In the genomic region with DNA sequence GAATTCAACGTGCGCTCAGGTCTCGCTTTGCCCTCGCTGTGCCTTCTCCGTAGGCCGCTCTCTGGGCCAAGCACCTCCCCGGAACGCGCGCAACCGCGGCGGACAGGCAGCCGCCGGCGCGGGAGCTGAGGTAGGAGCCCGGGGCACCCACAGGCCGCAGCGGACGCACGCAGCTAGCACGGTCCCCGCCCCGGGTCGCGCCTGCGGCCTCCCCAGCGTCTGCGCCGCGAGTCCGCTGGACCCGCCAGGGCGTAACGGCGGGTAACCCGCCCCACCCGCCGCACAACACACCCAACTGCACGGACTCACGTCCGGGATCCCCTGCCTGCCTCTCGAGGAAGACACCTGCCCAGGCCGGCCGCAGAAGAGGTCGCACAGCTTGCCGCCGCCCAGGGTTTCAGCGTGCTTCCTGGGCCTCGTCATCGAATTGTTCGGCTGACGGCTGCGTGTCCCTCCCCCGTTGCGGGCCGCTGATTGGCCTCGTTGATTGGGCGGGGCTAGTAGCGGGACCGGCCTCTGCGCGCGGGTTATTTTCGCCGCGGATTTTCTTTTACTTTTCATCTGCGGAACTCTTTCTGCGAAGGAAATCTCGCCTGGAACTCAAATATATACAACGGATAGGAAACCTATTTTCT, we compare ENCODE assay signal across 8 cellular contexts. TPM values are rescaled to one million over a fixed set of nuclear protein-coding genes. Genes with fewer than 3 reads are reported as not detected.
A peak's percentile ranks its signal among the peaks of the same experiment; 100 is the strongest.
DNase-seq lines count a peak whose midpoint lies in the region; ATAC-seq and TF ChIP-seq lines count a peak whose summit lies in the region.

A gene with protein sequence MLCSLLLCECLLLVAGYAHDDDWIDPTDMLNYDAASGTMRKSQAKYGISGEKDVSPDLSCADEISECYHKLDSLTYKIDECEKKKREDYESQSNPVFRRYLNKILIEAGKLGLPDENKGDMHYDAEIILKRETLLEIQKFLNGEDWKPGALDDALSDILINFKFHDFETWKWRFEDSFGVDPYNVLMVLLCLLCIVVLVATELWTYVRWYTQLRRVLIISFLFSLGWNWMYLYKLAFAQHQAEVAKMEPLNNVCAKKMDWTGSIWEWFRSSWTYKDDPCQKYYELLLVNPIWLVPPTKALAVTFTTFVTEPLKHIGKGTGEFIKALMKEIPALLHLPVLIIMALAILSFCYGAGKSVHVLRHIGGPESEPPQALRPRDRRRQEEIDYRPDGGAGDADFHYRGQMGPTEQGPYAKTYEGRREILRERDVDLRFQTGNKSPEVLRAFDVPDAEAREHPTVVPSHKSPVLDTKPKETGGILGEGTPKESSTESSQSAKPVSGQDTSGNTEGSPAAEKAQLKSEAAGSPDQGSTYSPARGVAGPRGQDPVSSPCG (minus strand): TSS at position 433 of the 635 bp plus-strand sequence. CDS start 13,047 bp downstream, outside the sequence.

- H3K4me3 ChIP-seq in esophagus (ENCODE audit: low read depth in 1 of 2, low read length in 2 of 2) (peak within 1 kb of the TSS; percentile 83 to 90), muscle layer of colon (ENCODE audit: low read depth in 1 of 2, low read length in 2 of 2) (peak within 1 kb of the TSS; percentile 69 to 92)

- H3K9me3 Mint-ChIP-seq in activated T-cell treated with anti-CD3 and anti-CD28 coated beads, Interleukin-2, amount 50 U/mL, for 4 hours: no peaks in the 10 kb centered on the region

- DNase-seq in DMS153 (lab: John Stamatoyannopoulos, UW) (peak; percentile 84), KBM-7 (peak; percentile 88)
- DNase-seq in activated T-cell treated with anti-CD3 and anti-CD28 coated beads, Interleukin-2, amount 50 U/mL, for 4 hours: peak; percentile 85
- DNase-seq in stimulated activated CD8-positive, alpha-beta memory T cell treated with anti-CD3 and anti-CD28 coated beads, Interleukin-7, amount 100 ng/mL, for 24 hours (ENCODE audit: low read depth): peak; percentile 84

- H3K27me3 Mint-ChIP-seq in activated T-cell treated with anti-CD3 and anti-CD28 coated beads, Interleukin-2, amount 50 U/mL, for 4 hours (ENCODE audit: low read depth): no peaks in the 10 kb centered on the region

- H3K4me3 Mint-ChIP-seq in activated T-cell treated with anti-CD3 and anti-CD28 coated beads, Interleukin-2, amount 50 U/mL, for 4 hours: peak within 1 kb of the TSS; percentile 86

- H3K4me1 Mint-ChIP-seq in activated T-cell treated with anti-CD3 and anti-CD28 coated beads, Interleukin-2, amount 50 U/mL, for 4 hours (ENCODE audit: low read depth): peaks cover 32% of the 10 kb centered on the region

- H3K27ac ChIP-seq in esophagus (ENCODE audit: low read depth in 2 of 2, low read length in 1 of 2) (peak within 1 kb of the TSS; percentile 99 to 100), muscle layer of colon (ENCODE audit: low read depth, low read length) (peak within 1 kb of the TSS; percentile 97)

- in situ Hi-C loops in KBM-7 (cut with MboI; ENCODE audit: low pct_unique_long_range_greater_than_20kb, low sequenced_read_pairs): no loop called here

- H3K27me3 ChIP-seq in esophagus (ENCODE audit: control insufficient read depth in 1 of 2, insufficient read depth in 2 of 2, low read length in 2 of 2) (no peaks in the 10 kb centered on the region), muscle layer of colon (ENCODE audit: control insufficient read depth in 1 of 2, insufficient read depth in 2 of 2, low read length in 2 of 2) (no peaks in the 10 kb centered on the region)

- H3K36me3 ChIP-seq in esophagus (ENCODE audit: control insufficient read depth in 2 of 2, insufficient read depth in 2 of 2, low read length in 1 of 2) (no peaks in the 10 kb centered on the region), muscle layer of colon (ENCODE audit: insufficient read depth, low read length) (peaks cover 4% of the 10 kb centered on the region)

- H3K4me1 ChIP-seq in esophagus (ENCODE audit: control insufficient read depth in 2 of 2, insufficient read depth in 2 of 2, low read length in 1 of 2): no peaks in the 10 kb centered on the region
- peaks cover 7% of the 10 kb centered on the region for H3K4me1 ChIP-seq in muscle layer of colon (ENCODE audit: insufficient read depth, low read length)

- ATAC-seq in GM21619 (IDR thresholded peaks at IDR 0.05; ENCODE audit: unreplicated experiment): peak; percentile 91
- ATAC-seq in activated T-cell treated with anti-CD3 and anti-CD28 coated beads, Interleukin-2, amount 50 U/mL, for 4 hours: peak; percentile 94 to 96

- H3K36me3 Mint-ChIP-seq in activated T-cell treated with anti-CD3 and anti-CD28 coated beads, Interleukin-2, amount 50 U/mL, for 4 hours (ENCODE audit: insufficient read depth): peaks cover 14% of the 10 kb centered on the region

- H3K9ac ChIP-seq in muscle layer of colon (ENCODE audit: low read length): peak within 1 kb of the TSS; percentile 80

- WGBS in esophagus, 2 donors: 0% methylated on average over 63 to 72 of the region's 72 CpGs

- H3K9me3 ChIP-seq in esophagus (ENCODE audit: control insufficient read depth in 2 of 2, insufficient read depth in 1 of 2, low read depth in 1 of 2, low read length in 1 of 2) (no peaks in the 10 kb centered on the region), muscle layer of colon (ENCODE audit: low read length) (no peaks in the 10 kb centered on the region)

TF ChIP-seq in PFSK-1, 5 proteins besides CTCF, POLR2A, EP300 and RAD21:
- TF ChIP-seq TAF1 (IDR thresholded peaks at IDR 0.05; ENCODE audit: borderline replicate concordance, insufficient read depth, low read length): peak; percentile 56; the same call in 1 of the 2 replicates
- peak; percentile 90 for TF ChIP-seq POLR2AphosphoS5 (IDR thresholded peaks at IDR 0.05; ENCODE audit: low read depth, low read length)
- TF ChIP-seq, protein P1, sequence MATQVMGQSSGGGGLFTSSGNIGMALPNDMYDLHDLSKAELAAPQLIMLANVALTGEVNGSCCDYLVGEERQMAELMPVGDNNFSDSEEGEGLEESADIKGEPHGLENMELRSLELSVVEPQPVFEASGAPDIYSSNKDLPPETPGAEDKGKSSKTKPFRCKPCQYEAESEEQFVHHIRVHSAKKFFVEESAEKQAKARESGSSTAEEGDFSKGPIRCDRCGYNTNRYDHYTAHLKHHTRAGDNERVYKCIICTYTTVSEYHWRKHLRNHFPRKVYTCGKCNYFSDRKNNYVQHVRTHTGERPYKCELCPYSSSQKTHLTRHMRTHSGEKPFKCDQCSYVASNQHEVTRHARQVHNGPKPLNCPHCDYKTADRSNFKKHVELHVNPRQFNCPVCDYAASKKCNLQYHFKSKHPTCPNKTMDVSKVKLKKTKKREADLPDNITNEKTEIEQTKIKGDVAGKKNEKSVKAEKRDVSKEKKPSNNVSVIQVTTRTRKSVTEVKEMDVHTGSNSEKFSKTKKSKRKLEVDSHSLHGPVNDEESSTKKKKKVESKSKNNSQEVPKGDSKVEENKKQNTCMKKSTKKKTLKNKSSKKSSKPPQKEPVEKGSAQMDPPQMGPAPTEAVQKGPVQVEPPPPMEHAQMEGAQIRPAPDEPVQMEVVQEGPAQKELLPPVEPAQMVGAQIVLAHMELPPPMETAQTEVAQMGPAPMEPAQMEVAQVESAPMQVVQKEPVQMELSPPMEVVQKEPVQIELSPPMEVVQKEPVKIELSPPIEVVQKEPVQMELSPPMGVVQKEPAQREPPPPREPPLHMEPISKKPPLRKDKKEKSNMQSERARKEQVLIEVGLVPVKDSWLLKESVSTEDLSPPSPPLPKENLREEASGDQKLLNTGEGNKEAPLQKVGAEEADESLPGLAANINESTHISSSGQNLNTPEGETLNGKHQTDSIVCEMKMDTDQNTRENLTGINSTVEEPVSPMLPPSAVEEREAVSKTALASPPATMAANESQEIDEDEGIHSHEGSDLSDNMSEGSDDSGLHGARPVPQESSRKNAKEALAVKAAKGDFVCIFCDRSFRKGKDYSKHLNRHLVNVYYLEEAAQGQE (IDR thresholded peaks at IDR 0.05; ENCODE audit: insufficient read depth in 1 of 2, low read depth in 2 of 2, low read length in 2 of 2): peak in 1 of 2 experiments; percentile 44; a peak in 1 of 4 replicates
- no peak for TF ChIP-seq FOXP2 (optimal IDR thresholded peaks at IDR 0.05; ENCODE audit: borderline replicate concordance, extremely low read depth, extremely low read length, insufficient read depth)
- TF ChIP-seq SIN3A (IDR thresholded peaks at IDR 0.05; ENCODE audit: borderline replicate concordance, insufficient read depth, low read length): no peak

RNA-seq across cellular contexts. Expression of the gene that starts here (rescaled TPM):
- polyA plus RNA-seq in PFSK-1 (2012; ENCODE audit: insufficient read length, low read depth): 16.2 TPM
- 10 to 100 TPM; 18.3 to 19.5 (median 18.4) TPM for total RNA-seq in activated T-cell treated with anti-CD3 and anti-CD28 coated beads, Interleukin-2, amount 50 U/mL, for 4 hours
- 1 to 10 TPM; 5.3 to 7.8 TPM for polyA plus RNA-seq in esophagus

Comparison
In these comparisons a context has a peak if more than half of its experiments do, and no peak if none do; other contexts are left out.
1. Peak in every context shown above with its lines: DNase-seq, ATAC-seq, H3K4me3 ChIP-seq and H3K27ac ChIP-seq.